In the genomic region with DNA sequence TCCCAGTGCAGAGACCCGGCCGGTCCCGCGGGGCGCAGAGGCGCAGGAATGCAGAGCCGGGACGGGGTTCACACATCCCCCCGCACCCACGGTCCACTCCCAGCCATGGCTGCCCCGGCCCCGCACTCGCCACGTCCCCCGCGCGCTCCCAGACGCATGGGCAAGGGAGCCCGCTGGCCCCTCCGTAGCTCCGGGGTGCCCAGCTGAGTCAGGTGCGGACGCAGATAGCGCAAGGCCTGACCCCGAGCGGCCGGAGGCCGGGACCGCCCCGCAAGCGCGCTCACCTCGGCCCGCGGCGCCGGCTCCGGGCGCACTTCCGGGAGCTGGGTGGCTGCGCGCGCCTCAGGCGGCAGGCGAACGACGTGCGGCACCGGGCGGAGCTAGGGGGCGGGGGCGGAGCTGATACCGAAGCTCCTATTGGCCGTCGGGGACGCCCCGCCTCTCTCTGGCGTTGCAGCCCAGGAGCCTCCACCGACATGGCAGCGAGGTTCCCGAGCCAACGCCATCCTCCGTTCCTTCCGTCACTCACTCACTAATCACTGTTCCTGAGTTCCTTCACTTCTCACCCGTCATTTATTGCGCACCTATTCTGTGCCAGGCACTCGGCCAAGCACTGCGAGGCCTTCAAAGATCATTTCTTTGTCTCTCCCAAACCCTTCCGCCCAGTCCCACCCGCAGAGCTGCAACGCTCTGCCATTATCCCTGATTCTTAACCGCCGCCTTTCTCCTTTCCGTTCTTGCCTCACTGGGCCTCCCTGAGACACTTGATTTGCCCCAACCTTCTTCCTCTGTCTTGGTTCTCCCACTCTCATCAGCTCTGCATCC, we compare ENCODE assay signal across 8 cellular contexts. TPM values are rescaled to one million over a fixed set of nuclear protein-coding genes. Genes with fewer than 3 reads are reported as not detected.
DNase-seq lines count a peak whose midpoint lies in the region; ATAC-seq and TF ChIP-seq lines count a peak whose summit lies in the region.

Gene ZNF18 (minus strand): TSS at position 329 of the 825 bp plus-strand sequence. CDS start 4,646 bp downstream, outside the sequence.

- H3K27ac ChIP-seq in AG04450 (ENCODE audit: low read depth, low read length) = peak within 1 kb of the TSS; percentile 86

- DNase-seq in AG04450 (ENCODE audit: low read depth, low spot score) (peak; percentile 78), NCI-H2227 (lab: John Stamatoyannopoulos, UW; ENCODE audit: unreplicated experiment) (peak; percentile 92), cardiac fibroblast (ENCODE audit: low read depth in 2 of 2) (peak; percentile 93 to 96), iris pigment epithelial cell (ENCODE audit: low read depth) (peak; percentile 96)
- DNase-seq in stimulated activated CD4-positive, alpha-beta T cell treated with anti-CD3 and anti-CD28 coated beads, Interleukin-12 subunit alpha, Interleukin-12 subunit beta, amount 100 ng/mL, for 24 hours (ENCODE audit: low read depth in 2 of 2) = peak; percentile 89 to 93

- POLR2A ChIA-PET in AG04450 (lab: Yijun Ruan, JAX) = interaction anchor here (0.5 to 2.0 kb wide), 17 partner anchors 9 to 1267 kb away, joined by 3 to 48 read pairs (median 3); partner anchors contain the start of genes ELAC2 and MAP2K4

- H3K4me3 ChIP-seq in AG04450 (ENCODE audit: low read depth, low read length) = peak within 1 kb of the TSS; percentile 89
- H3K4me3 ChIP-seq in WI38 (ENCODE audit: low read depth, low read length) = peak within 1 kb of the TSS; percentile 97
- H3K4me3 ChIP-seq in cardiac fibroblast (replicated peaks in 1 of 2; ENCODE audit: low read depth in 2 of 2, low read length in 2 of 2) = peak within 1 kb of the TSS; percentile 86 to 89

- H3K27me3 ChIP-seq in AG04450 (ENCODE audit: control insufficient read depth, insufficient read depth, low read length) = no peaks in the 10 kb centered on the region

- TF ChIP-seq CTCF in AG04450 (IDR thresholded peaks at IDR 0.05; ENCODE audit: low read depth, low read length) (no peak), WI38 (IDR thresholded peaks at IDR 0.05; ENCODE audit: low read depth, low read length) (no peak), cardiac fibroblast (IDR thresholded peaks at IDR 0.05; ENCODE audit: low read depth, low read length) (no peak)

- H3K9me3 ChIP-seq in AG04450 (ENCODE audit: control insufficient read depth, insufficient read depth, low read length) = no peaks in the 10 kb centered on the region; the same call in 1 of the 2 replicates

- CTCF ChIA-PET in AG04450 (lab: Charles Lee) = interaction anchor here (0.6 to 0.9 kb wide), 4 partner anchors 16 to 1122 kb away, joined by 3 to 4 read pairs (median 4); partner anchors contain the start of gene MYOCD

- peak; percentile 96 for ATAC-seq in GM18873 (IDR thresholded peaks at IDR 0.05; ENCODE audit: low FRiP score, unreplicated experiment)
- ATAC-seq in HG03135 (IDR thresholded peaks at IDR 0.05; ENCODE audit: unreplicated experiment) = peak; percentile 96

RNA-seq across cellular contexts. Expression of gene ZNF18, which starts in this region (rescaled TPM):
- 7.6 and 8.2 TPM in 2 replicates for polyA plus RNA-seq in AG04450 (2011; rRNA removed)
- polyA minus RNA-seq in AG04450 (2011; rRNA and poly(A)+ RNA removed) = 6.5 and 6.8 TPM in 2 replicates

Comparison
In these comparisons a context has a peak if more than half of its experiments do, and no peak if none do; other contexts are left out.
1. Peak in every context shown above with its lines: DNase-seq, ATAC-seq, H3K4me3 ChIP-seq and H3K27ac ChIP-seq.